Comparison of ENCODE assay signal across 5 cellular contexts in the genomic region with DNA sequence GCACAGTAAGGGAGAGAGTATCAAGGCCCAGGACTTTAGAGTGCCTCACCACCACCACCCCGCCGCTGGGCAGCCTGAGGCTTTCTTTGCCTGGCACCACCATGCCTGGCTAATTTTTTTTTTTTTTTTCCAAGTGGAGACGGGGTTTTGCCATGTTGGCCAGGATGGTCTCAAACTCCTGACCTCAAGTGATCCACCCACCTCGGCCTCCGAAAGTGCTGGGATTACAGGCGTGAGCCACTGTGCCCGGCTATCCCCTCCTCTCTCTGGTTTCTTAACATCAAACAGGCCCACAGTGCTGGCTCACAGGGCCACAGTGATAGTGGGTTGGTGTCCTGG. TPM values are rescaled to one million over a fixed set of nuclear protein-coding genes. Genes with fewer than 3 reads are reported as not detected.
DNase-seq lines count a peak whose midpoint lies in the region; ATAC-seq and TF ChIP-seq lines count a peak whose summit lies in the region.
"Not testable (repeated sequence)": the region's sequence is repeated elsewhere in the genome, so short reads cannot be mapped to it uniquely, and the experiment has no call there.

No MANE protein-coding gene starts in this region.

- H4K20me1 ChIP-seq in HCT116 (ENCODE audit: insufficient read depth): not testable (repeated sequence)

- POLR2A ChIA-PET in HCT116 (lab: Charles Lee): not testable (repeated sequence)
- POLR2A ChIA-PET in activated CD8-positive, alpha-beta T cell treated with anti-CD3 and anti-CD28 coated beads, Interleukin-2, amount 10 ng/mL, durations not matched to agents 7 days and 5 days (lab: Charles Lee): interaction anchor here (1.3 to 2.8 kb wide), 3 partner anchors 14 to 54 kb away, joined by 3 to 34 read pairs (median 10); a partner anchor contains a TSS

- H3K36me3 ChIP-seq in HCT116 (ENCODE audit: control insufficient read depth in 1 of 2, insufficient read depth in 2 of 2, low read length in 2 of 2): peaks cover 5 to 25% of the 10 kb centered on the region in 2 experiments; a peak in 2 of 4 replicates
- peaks cover 0 to 50% of the 10 kb centered on the region in 2 donors for H3K36me3 ChIP-seq in left lung
- H3K36me3 ChIP-seq in psoas muscle (ENCODE audit: insufficient read depth in 1 of 2, low read depth in 1 of 2): not testable (repeated sequence)

- RAD21 ChIA-PET in HCT116 (lab: Charles Lee; ENCODE audit: low non-redundant PET in 1 of 2, low total read pairs in 2 of 2, uncharacterized antibody in 2 of 2, unreplicated experiment in 2 of 2): not testable (repeated sequence)

- peaks cover 89% of the 10 kb centered on the region for H3K79me2 ChIP-seq in HCT116 (ENCODE audit: insufficient read depth, low read length)

- H3K27me3 ChIP-seq in HCT116 (ENCODE audit: insufficient read depth, low read length); left lung; psoas muscle (ENCODE audit: insufficient read depth in 3 of 3, low read length in 2 of 3): not testable (repeated sequence)

- peaks cover 57% of the 10 kb centered on the region for H3K36me3 Mint-ChIP-seq in activated CD8-positive, alpha-beta T cell treated with anti-CD3 and anti-CD28 coated beads, Interleukin-2, amount 10 ng/mL, durations not matched to agents 7 days and 5 days (ENCODE audit: low read depth)

- 45 to 51% (median 48%) methylated on average over 7 of the region's 7 CpGs for WGBS in psoas muscle, 3 donors

- not testable (repeated sequence) for H3K9me3 Mint-ChIP-seq in activated CD8-positive, alpha-beta T cell treated with anti-CD3 and anti-CD28 coated beads, Interleukin-2, amount 10 ng/mL, durations not matched to agents 7 days and 5 days (ENCODE audit: insufficient read depth)

- not testable (repeated sequence) for H3K4me3 ChIP-seq in HCT116 (replicated peaks in 1 of 2; ENCODE audit: low read depth in 1 of 2, low read length in 2 of 2)
- H3K4me3 ChIP-seq in coronary artery: peak overlapping the region; percentile 51
- H3K4me3 ChIP-seq in left lung: peak overlapping the region in 1 of 2 donors; percentile 47
- peak overlapping the region; percentile 36 for H3K4me3 ChIP-seq in psoas muscle

- ATAC-seq in HCT116; activated CD8-positive, alpha-beta T cell treated with anti-CD3 and anti-CD28 coated beads, Interleukin-2, amount 10 ng/mL, durations not matched to agents 7 days and 5 days; left lung; psoas muscle: not testable (repeated sequence)

- H3K4me1 Mint-ChIP-seq in activated CD8-positive, alpha-beta T cell treated with anti-CD3 and anti-CD28 coated beads, Interleukin-2, amount 10 ng/mL, durations not matched to agents 7 days and 5 days (ENCODE audit: low read depth): peaks cover 71% of the 10 kb centered on the region

- TF ChIP-seq CTCF in HCT116 (IDR thresholded peaks at IDR 0.05 in 2 of 3, conservative IDR thresholded peaks at IDR 0.05 in 1 of 3; ENCODE audit: borderline replicate concordance in 1 of 3, insufficient read depth in 1 of 3, low read depth in 2 of 3, low read length in 2 of 3); coronary artery (IDR thresholded peaks at IDR 0.05); left lung (IDR thresholded peaks at IDR 0.05); psoas muscle (IDR thresholded peaks at IDR 0.05): not testable (repeated sequence)

- H3K27ac ChIP-seq in HCT116 (ENCODE audit: low read depth, low read length) (peak overlapping the region; percentile 10; the same call in 1 of the 2 replicates), coronary artery (peak overlapping the region; percentile 81 to 84), left lung (peak overlapping the region; percentile 91 to 97), psoas muscle (peak overlapping the region; percentile 72)

- not testable (repeated sequence) for TF ChIP-seq RAD21 in HCT116 (IDR thresholded peaks at IDR 0.05; ENCODE audit: low read depth)

- H3K4me1 ChIP-seq in HCT116 (ENCODE audit: control insufficient read depth in 1 of 2, insufficient read depth in 2 of 2, low read length in 2 of 2) (peaks cover 16 to 36% of the 10 kb centered on the region in 2 experiments; a peak in 3 of 4 replicates), left lung (peaks cover 40 to 93% of the 10 kb centered on the region in 2 donors)
- not testable (repeated sequence) for H3K4me1 ChIP-seq in psoas muscle

- TF ChIP-seq POLR2A in HCT116 (IDR thresholded peaks at IDR 0.05; ENCODE audit: borderline replicate concordance, extremely low read depth, insufficient read depth, insufficient read length): not testable (repeated sequence)

- H3K27me3 Mint-ChIP-seq in activated CD8-positive, alpha-beta T cell treated with anti-CD3 and anti-CD28 coated beads, Interleukin-2, amount 10 ng/mL, durations not matched to agents 7 days and 5 days (ENCODE audit: low read depth): not testable (repeated sequence)

- not testable (repeated sequence) for BruUV-seq in HCT116 (replicated peaks; lab: Mats Ljungman, UMichigan)

- intact Hi-C loops in HCT116 (cut with micrococcal nuclease); left lung (cut with DNase I); psoas muscle (cut with DNase I): not testable (repeated sequence)

- H3K9ac ChIP-seq in HCT116 (ENCODE audit: low read length): not testable (repeated sequence)

- DNase-seq in HCT116 (ENCODE audit: low read depth, low spot score); activated CD8-positive, alpha-beta T cell treated with anti-CD3 and anti-CD28 coated beads, Interleukin-2, amount 10 ng/mL, durations not matched to agents 7 days and 5 days; coronary artery (ENCODE audit: low spot score); left lung; psoas muscle: not testable (repeated sequence)

- CTCF ChIA-PET in HCT116 (lab: Charles Lee): not testable (repeated sequence)
- CTCF ChIA-PET in activated CD8-positive, alpha-beta T cell treated with anti-CD3 and anti-CD28 coated beads, Interleukin-2, amount 10 ng/mL, durations not matched to agents 7 days and 5 days (lab: Charles Lee): interaction anchor here (1.0 to 1.2 kb wide), 2 partner anchors 21 to 28 kb away, joined by 3 to 4 read pairs; no protein-coding TSS in a partner anchor

- peak overlapping the region; percentile 74 for H3K4me3 Mint-ChIP-seq in activated CD8-positive, alpha-beta T cell treated with anti-CD3 and anti-CD28 coated beads, Interleukin-2, amount 10 ng/mL, durations not matched to agents 7 days and 5 days

- not testable (repeated sequence) for H3K9me3 ChIP-seq in HCT116 (ENCODE audit: control insufficient read depth in 1 of 2, insufficient read depth in 1 of 2, low read depth in 1 of 2, low read length in 2 of 2); left lung; psoas muscle

- peak overlapping the region; percentile 0; the same call in 1 of the 2 replicates for H3K4me2 ChIP-seq in HCT116 (ENCODE audit: low read length)

- not testable (repeated sequence) for H2AFZ ChIP-seq in HCT116 (ENCODE audit: low read depth, low read length, poor library complexity, severe bottlenecking)

- peak overlapping the region; percentile 93 for H3K27ac Mint-ChIP-seq in activated CD8-positive, alpha-beta T cell treated with anti-CD3 and anti-CD28 coated beads, Interleukin-2, amount 10 ng/mL, durations not matched to agents 7 days and 5 days

- not testable (repeated sequence) for H3K9me2 ChIP-seq in HCT116 (ENCODE audit: insufficient read depth)

RNA-seq across cellular contexts. Expression of a gene that starts 5.1 kb away (rescaled TPM):
- total RNA-seq in HCT116 (2021; ENCODE audit: unreplicated experiment) (192 TPM), left lung (100 to 1,000 TPM; 280 to 311 TPM), psoas muscle (10 to 100 TPM; 12.9 to 19.1 (median 15.7) TPM)
- 365 and 430 TPM in 2 replicates for polyA plus RNA-seq in HCT116 (2012)
- 100 to 1,000 TPM; 408 to 412 TPM for total RNA-seq in activated CD8-positive, alpha-beta T cell treated with anti-CD3 and anti-CD28 coated beads, Interleukin-2, amount 10 ng/mL, durations not matched to agents 7 days and 5 days
- 10 to 100 TPM; 20.0 to 61.5 (median 25.9) TPM for polyA plus RNA-seq in psoas muscle

RNA-seq across cellular contexts. Expression of a gene that starts 28.7 kb away (rescaled TPM):
- total RNA-seq in HCT116 (2021; ENCODE audit: unreplicated experiment): 200 TPM
- 203 and 206 TPM in 2 replicates for polyA plus RNA-seq in HCT116 (2012)
- total RNA-seq in activated CD8-positive, alpha-beta T cell treated with anti-CD3 and anti-CD28 coated beads, Interleukin-2, amount 10 ng/mL, durations not matched to agents 7 days and 5 days: 100 to 1,000 TPM; 104 TPM
- total RNA-seq in left lung: 10 to 100 TPM; 68.5 to 87.8 TPM
- 100 to 1,000 TPM; 131 to 174 (median 172) TPM for total RNA-seq in psoas muscle
- 100 to 1,000 TPM; 257 to 437 (median 436) TPM for polyA plus RNA-seq in psoas muscle

RNA-seq across cellular contexts. Expression of a gene that starts 29.1 kb away (rescaled TPM):
- total RNA-seq in HCT116 (2021; ENCODE audit: unreplicated experiment) (154 TPM), left lung (10 to 100 TPM; 79.0 to 82.0 TPM), psoas muscle (10 to 100 TPM; 30.2 to 49.1 (median 39.8) TPM)
- 157 and 178 TPM in 2 replicates for polyA plus RNA-seq in HCT116 (2012)
- total RNA-seq in activated CD8-positive, alpha-beta T cell treated with anti-CD3 and anti-CD28 coated beads, Interleukin-2, amount 10 ng/mL, durations not matched to agents 7 days and 5 days: 100 to 1,000 TPM; 101 to 110 TPM
- 100 to 1,000 TPM in 1 of 3 donors, 10 to 100 TPM in 2; 46.8 to 115 (median 88.0) TPM for polyA plus RNA-seq in psoas muscle

RNA-seq across cellular contexts. Expression of a gene that starts 54.0 kb away (rescaled TPM):
- total RNA-seq in HCT116 (2021; ENCODE audit: unreplicated experiment): 250 TPM
- 222 and 242 TPM in 2 replicates for polyA plus RNA-seq in HCT116 (2012)
- total RNA-seq in activated CD8-positive, alpha-beta T cell treated with anti-CD3 and anti-CD28 coated beads, Interleukin-2, amount 10 ng/mL, durations not matched to agents 7 days and 5 days: 10 to 100 TPM; 51.4 to 56.1 TPM
- 100 to 1,000 TPM; 142 to 158 TPM for total RNA-seq in left lung
- total RNA-seq in psoas muscle: 10 to 100 TPM; 41.6 to 53.5 (median 47.6) TPM
- polyA plus RNA-seq in psoas muscle: 100 to 1,000 TPM in 1 of 3 donors, 10 to 100 TPM in 2; 38.1 to 114 (median 71.2) TPM

RNA-seq across cellular contexts. Expression of a gene that starts 58.9 kb away (rescaled TPM):
- total RNA-seq in HCT116 (2021; ENCODE audit: unreplicated experiment): 9.2 TPM
- polyA plus RNA-seq in HCT116 (2012): 6.7 and 8.0 TPM in 2 replicates
- 10 to 100 TPM; 10.9 to 13.4 TPM for total RNA-seq in activated CD8-positive, alpha-beta T cell treated with anti-CD3 and anti-CD28 coated beads, Interleukin-2, amount 10 ng/mL, durations not matched to agents 7 days and 5 days
- total RNA-seq in left lung: 1 to 10 TPM; 3.5 to 4.5 TPM
- 1 to 10 TPM; 2.7 to 9.2 (median 4.6) TPM for total RNA-seq in psoas muscle
- 1 to 10 TPM; 5.0 to 8.1 (median 5.6) TPM for polyA plus RNA-seq in psoas muscle

Comparison
In these comparisons a context has a peak if more than half of its experiments do, and no peak if none do; other contexts are left out.
1. H3K27ac ChIP-seq: peak in every context shown above with its lines; median percentile 94 in left lung; 82 in coronary artery; 72 in psoas muscle; 10 in HCT116.